In the genomic region with DNA sequence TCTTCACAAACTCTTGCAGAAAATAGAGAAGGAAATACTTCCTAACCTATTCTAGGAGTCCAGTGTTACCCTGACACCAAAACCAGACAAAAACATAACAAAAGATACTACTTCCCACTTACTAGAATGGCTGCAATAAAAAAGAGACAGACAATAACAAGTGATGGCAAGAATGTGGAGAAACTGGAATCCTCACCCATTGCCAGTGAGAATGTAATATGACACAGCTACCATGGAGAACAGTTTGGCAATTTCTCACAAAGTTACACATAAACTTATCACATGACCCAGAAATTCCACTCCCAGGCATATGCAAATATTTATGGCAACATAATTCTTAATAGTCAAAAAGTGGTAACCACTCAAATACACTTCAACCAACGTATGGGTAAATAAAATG, we compare ENCODE assay signal across 18 cellular contexts.
DNase-seq lines count a peak whose midpoint lies in the region; TF ChIP-seq lines count a peak whose summit lies in the region.
"Had no signal": no experiment of that assay in that cellular context is flagged by ENCODE, and none has a peak within 500 bp of the region (broad histone marks: within the 10 kb centered on the region; RNA-seq: fewer than 3 reads in every experiment).

No MANE protein-coding gene starts in this region.

- no peaks in the 10 kb centered on the region for H4K20me1 ChIP-seq in mammary epithelial cell (ENCODE audit: insufficient read depth, low read length)
- H4K20me1 ChIP-seq: BLaER1 had no signal

- H3K4me1 ChIP-seq in mammary epithelial cell (ENCODE audit: insufficient read depth, low read length) = no peaks in the 10 kb centered on the region
- no peaks in the 10 kb centered on the region for H3K4me1 ChIP-seq in breast epithelium
- H3K4me1 ChIP-seq in trophoblast cell (ENCODE audit: control insufficient read depth in 1 of 2, insufficient read depth in 2 of 2, low read length in 2 of 2) = no peaks in the 10 kb centered on the region
- H3K4me1 ChIP-seq: BLaER1 had no signal

- no peaks in the 10 kb centered on the region for H3K79me1 ChIP-seq in trophoblast cell (ENCODE audit: low read length)

- no peak overlapping the region for H4K8ac ChIP-seq in trophoblast cell (ENCODE audit: low read depth, low read length)

- no peak for TF ChIP-seq POLR2A in breast epithelium (IDR thresholded peaks at IDR 0.05)

- H3K4ac ChIP-seq in trophoblast cell (ENCODE audit: low read depth, low read length) = no peak overlapping the region

- H3K27me3 ChIP-seq in mammary epithelial cell (ENCODE audit: insufficient read depth, low read length) = peaks cover 3% of the 10 kb centered on the region
- no peaks in the 10 kb centered on the region for H3K27me3 ChIP-seq in breast epithelium
- no peaks in the 10 kb centered on the region for H3K27me3 ChIP-seq in trophoblast cell (ENCODE audit: insufficient read depth, low read length)
- H3K27me3 ChIP-seq: BLaER1 had no signal

- H3K4me3 ChIP-seq in mammary epithelial cell (replicated peaks in 1 of 3; ENCODE audit: insufficient read depth in 1 of 3, low read depth in 2 of 3, low read length in 3 of 3) = no peak overlapping the region
- H3K4me3 ChIP-seq in breast epithelium = no peak overlapping the region
- no peak overlapping the region for H3K4me3 ChIP-seq in trophoblast cell (ENCODE audit: low read depth, low read length)
- H3K4me3 ChIP-seq: BLaER1, GM12878, GM23338 had no signal

- H3K79me2 ChIP-seq in mammary epithelial cell (ENCODE audit: insufficient read depth, low read length) (no peaks in the 10 kb centered on the region), trophoblast cell (ENCODE audit: control insufficient read depth, insufficient read depth, low read length, poor library complexity) (no peaks in the 10 kb centered on the region)

- CTCF ChIA-PET in mammary epithelial cell (lab: Charles Lee; ENCODE audit: low non-redundant PET) = no interaction called here

- no peak overlapping the region for H4K12ac ChIP-seq in trophoblast cell (ENCODE audit: low read depth, low read length)

- no TSS peak for BruUV-seq in mammary epithelial cell (replicated peaks; lab: Mats Ljungman, UMichigan)

- H3K27ac ChIP-seq in mammary epithelial cell (ENCODE audit: insufficient read depth, low read depth, low read length) = no peak overlapping the region
- no peak overlapping the region for H3K27ac ChIP-seq in breast epithelium
- no peak overlapping the region for H3K27ac ChIP-seq in trophoblast cell (ENCODE audit: low read depth, low read length)
- H3K27ac ChIP-seq: 22Rv1, BLaER1, C4-2B had no signal

- no peak overlapping the region for H2AFZ ChIP-seq in mammary epithelial cell (ENCODE audit: low read depth, low read length)
- no peak overlapping the region for H2AFZ ChIP-seq in trophoblast cell (ENCODE audit: insufficient read depth, low read length, poor library complexity)
- H2AFZ ChIP-seq: GM23338 had no signal

- H3K9ac ChIP-seq in mammary epithelial cell (ENCODE audit: insufficient read depth, low read length) (no peak overlapping the region), trophoblast cell (ENCODE audit: low read length) (no peak overlapping the region)
- H3K9ac ChIP-seq: BLaER1 had no signal

- peak; percentile 27 for DNase-seq in mammary epithelial cell
- no peak for DNase-seq in breast epithelium (ENCODE audit: low spot score in 2 of 2)
- DNase-seq in amniotic epithelial cell (ENCODE audit: low read depth) = peak; percentile 36
- DNase-seq in trophoblast cell = peak; percentile 50 to 88
- no peak for DNase-seq in CD1c-positive myeloid dendritic cell (ENCODE audit: extremely low spot score)
- no peak for DNase-seq in effector CD4-positive, alpha-beta T cell
- DNase-seq: CD4-positive, alpha-beta T cell; CD8-positive, alpha-beta memory T cell; DMS 273 treated with DMSO at 0.1 percent for 48 hours; DMS79; EL; GDM1; H9 had no signal

- no peak overlapping the region for H3K4me2 ChIP-seq in mammary epithelial cell (ENCODE audit: insufficient read depth, low read depth, low read length)
- H3K4me2 ChIP-seq in trophoblast cell (ENCODE audit: low read length) = no peak overlapping the region
- H3K4me2 ChIP-seq: BLaER1, GM23338 had no signal

- no peak overlapping the region for H3K23ac ChIP-seq in trophoblast cell (ENCODE audit: low read length)

- H3K36me3 ChIP-seq in mammary epithelial cell (ENCODE audit: insufficient read depth, low read length) = no peaks in the 10 kb centered on the region
- H3K36me3 ChIP-seq in breast epithelium = no peaks in the 10 kb centered on the region
- H3K36me3 ChIP-seq in trophoblast cell (ENCODE audit: control insufficient read depth in 1 of 2, insufficient read depth in 2 of 2, low read length in 2 of 2) = no peaks in the 10 kb centered on the region
- H3K36me3 ChIP-seq: BLaER1 had no signal

- H2BK120ac ChIP-seq in trophoblast cell (ENCODE audit: insufficient read depth, low read length, poor library complexity) = no peak overlapping the region

- no peak overlapping the region for H2BK12ac ChIP-seq in trophoblast cell (ENCODE audit: low read length)

- H4K91ac ChIP-seq in trophoblast cell (ENCODE audit: low read depth, low read length) = no peak overlapping the region

- dilution Hi-C loops in mammary epithelial cell (cut with HindIII; ENCODE audit: low sequenced_read_pairs) = no loop called here

- in situ Hi-C loops in mammary epithelial cell (cut with MboI; ENCODE audit: low sequenced_read_pairs in 2 of 2) = no loop called here

- TF ChIP-seq CTCF in mammary epithelial cell (conservative IDR thresholded peaks at IDR 0.05 in 1 of 2, IDR thresholded peaks at IDR 0.05 in 1 of 2; ENCODE audit: extremely low read depth in 1 of 2, insufficient read depth in 1 of 2, low read depth in 1 of 2, low read length in 2 of 2) = no peak
- TF ChIP-seq CTCF in breast epithelium (IDR thresholded peaks at IDR 0.05) = no peak

- 67% methylated on average over 1 of the region's 1 CpG for WGBS in mammary epithelial cell (ENCODE audit: low coverage, missing lambda C conversion rate)
- no CpG with 5 or more reads among the region's 1 CpG for WGBS in trophoblast cell (ENCODE audit: extremely low coverage, insufficient coverage, insufficient read length)

- no peaks in the 10 kb centered on the region for H3K9me3 ChIP-seq in mammary epithelial cell (replicated peaks; ENCODE audit: insufficient read depth, low read length)
- H3K9me3 ChIP-seq in breast epithelium = no peaks in the 10 kb centered on the region
- H3K9me3 ChIP-seq in trophoblast cell (ENCODE audit: insufficient read depth, low read depth, low read length) = no peaks in the 10 kb centered on the region
- H3K9me3 ChIP-seq: BLaER1 had no signal

- intact Hi-C loops in mammary epithelial cell (cut with micrococcal nuclease) = no loop called here
- intact Hi-C loops in breast epithelium (cut with DNase I; ENCODE audit: low total_unique reads) = no loop called here

- no peak overlapping the region for H3K14ac ChIP-seq in trophoblast cell (ENCODE audit: low read length)

- H3K18ac ChIP-seq in trophoblast cell (ENCODE audit: low read length) = no peak overlapping the region

- H2AK5ac ChIP-seq in trophoblast cell (ENCODE audit: low read length) = no peak overlapping the region

- H2BK5ac ChIP-seq in trophoblast cell (ENCODE audit: low read depth, low read length, poor library complexity) = no peak overlapping the region

Comparison
In these comparisons a context has a peak if more than half of its experiments do, and no peak if none do; other contexts are left out.
1. DNase-seq: peak in mammary epithelial cell (single experiment), amniotic epithelial cell (single experiment) and trophoblast cell (2 of 2); none in breast epithelium (0 of 2), CD1c-positive myeloid dendritic cell (single experiment) and effector CD4-positive, alpha-beta T cell (single experiment).